In genomic region chr4:48943387-48943786, GRCh38 we compare ENCODE assay signal across 12 cellular contexts. TPM values are rescaled to one million over a fixed set of nuclear protein-coding genes. Genes with fewer than 3 reads are reported as not detected.
A peak's percentile ranks its signal among the peaks of the same experiment; 100 is the strongest.
DNase-seq lines count a peak whose midpoint lies in the region; ATAC-seq and TF ChIP-seq lines count a peak whose summit lies in the region.
"Had no signal": no experiment of that assay in that cellular context is flagged by ENCODE, and none has a peak within 500 bp of the region (broad histone marks: within the 10 kb centered on the region; RNA-seq: fewer than 3 reads in every experiment).

No MANE protein-coding gene starts in this region.

- ATAC-seq in foreskin keratinocyte (peak; percentile 26), natural killer cell (no peak), HG03442 (IDR thresholded peaks at IDR 0.05; ENCODE audit: unreplicated experiment) (no peak)
- ATAC-seq: stimulated activated memory B cell treated with anti-CD40 and anti-IgM and Interleukin-4, amounts not matched to agents 10 μg/mL and 1 μg/mL and 100 μg/mL, for 72 hours had no signal

- peaks cover 18 to 23% of the 10 kb centered on the region in 2 donors for H3K27me3 Mint-ChIP-seq in natural killer cell (ENCODE audit: low read depth in 2 of 2)

- intact Hi-C loops in PC-9 (cut with micrococcal nuclease; ENCODE audit: unreplicated experiment) (no loop called here), natural killer cell (cut with micrococcal nuclease) (no loop called here)

- TF ChIP-seq CTCF in C4-2B (conservative IDR thresholded peaks at IDR 0.05) (peak; percentile 31), GM20000 (IDR thresholded peaks at IDR 0.05; ENCODE audit: extremely low read depth, missing control alignments) (peak; percentile 10), PC-9 (conservative IDR thresholded peaks at IDR 0.05) (peak; percentile 56; the same call in 1 of the 2 replicates), foreskin keratinocyte (conservative IDR thresholded peaks at IDR 0.05) (peak; percentile 83), GM10266 (IDR thresholded peaks at IDR 0.05; ENCODE audit: control insufficient read depth, insufficient read depth, low read depth, missing control alignments) (no peak), natural killer cell (IDR thresholded peaks at IDR 0.05) (no peak)

- H3K27me3 ChIP-seq in PC-9 (ENCODE audit: insufficient read depth, low read depth): no peaks in the 10 kb centered on the region
- H3K27me3 ChIP-seq in foreskin keratinocyte: no peaks in the 10 kb centered on the region

- no peaks in the 10 kb centered on the region for H3K9me2 ChIP-seq in PC-9 (ENCODE audit: insufficient read depth)

- no peaks in the 10 kb centered on the region for H3K79me2 ChIP-seq in PC-9 (ENCODE audit: low read depth)

- H3K9me3 Mint-ChIP-seq in natural killer cell: no peaks in the 10 kb centered on the region
- H3K9me3 Mint-ChIP-seq: stimulated activated memory B cell treated with anti-CD40 and anti-IgM and Interleukin-4, amounts not matched to agents 10 μg/mL and 1 μg/mL and 100 μg/mL, for 72 hours had no signal

- no peak overlapping the region for H3K4me2 ChIP-seq in PC-9

- peaks cover 22% of the 10 kb centered on the region for H3K4me1 ChIP-seq in PC-9 (replicated peaks; ENCODE audit: insufficient read depth)
- H3K4me1 ChIP-seq in foreskin keratinocyte: peaks cover 40% of the 10 kb centered on the region

- no peaks in the 10 kb centered on the region for H3K36me3 Mint-ChIP-seq in natural killer cell
- H3K36me3 Mint-ChIP-seq: stimulated activated memory B cell treated with anti-CD40 and anti-IgM and Interleukin-4, amounts not matched to agents 10 μg/mL and 1 μg/mL and 100 μg/mL, for 72 hours had no signal

- H2AFZ ChIP-seq in PC-9: no peak overlapping the region

- peaks cover 22% of the 10 kb centered on the region; the same call in 1 of the 2 replicates for H3F3A ChIP-seq in PC-9 (ENCODE audit: insufficient read depth, low read depth)

- no peak overlapping the region for H3K4me3 Mint-ChIP-seq in natural killer cell
- H3K4me3 Mint-ChIP-seq: stimulated activated memory B cell treated with anti-CD40 and anti-IgM and Interleukin-4, amounts not matched to agents 10 μg/mL and 1 μg/mL and 100 μg/mL, for 72 hours had no signal

- DNase-seq in GM20000 (ENCODE audit: low spot score): no peak
- peak in 1 of 2 experiments; percentile 25 for DNase-seq in PC-9
- peak in 1 of 2 donors; percentile 59 for DNase-seq in foreskin keratinocyte
- DNase-seq in GM10266 (ENCODE audit: extremely low spot score): no peak
- no peak for DNase-seq in natural killer cell
- no peak for DNase-seq in Ammon's horn (ENCODE audit: low spot score)
- DNase-seq: NCI-H187 treated with DMSO at 0.1 percent for 48 hours had no signal

- no peaks in the 10 kb centered on the region for H3K4me1 Mint-ChIP-seq in natural killer cell
- H3K4me1 Mint-ChIP-seq: stimulated activated memory B cell treated with anti-CD40 and anti-IgM and Interleukin-4, amounts not matched to agents 10 μg/mL and 1 μg/mL and 100 μg/mL, for 72 hours had no signal

- no peaks in the 10 kb centered on the region for H4K20me1 ChIP-seq in PC-9 (ENCODE audit: insufficient read depth)

- BruUV-seq in PC-9 (replicated peaks; lab: Mats Ljungman, UMichigan): no TSS peak

- POLR2A ChIA-PET in PC-9 (lab: Charles Lee; ENCODE audit: unreplicated experiment): interaction anchor here (0.5 to 0.6 kb wide), 2 partner anchors 58 to 577 kb away, joined by 3 to 8 read pairs; no protein-coding TSS in a partner anchor

- CTCF ChIA-PET in PC-9 (lab: Charles Lee): interaction anchor here (2.3 kb wide), 1 partner anchor 19 kb away, joined by 13 read pairs; no protein-coding TSS in a partner anchor

- no peaks in the 10 kb centered on the region for H3K9me3 ChIP-seq in PC-9 (ENCODE audit: insufficient read depth, low read depth)

- H3K27ac ChIP-seq in C4-2B: no peak overlapping the region
- H3K27ac ChIP-seq in PC-9: no peak overlapping the region
- no peak overlapping the region for H3K27ac ChIP-seq in foreskin keratinocyte
- H3K27ac ChIP-seq: skin epidermis had no signal

- no peak overlapping the region for H3K4me3 ChIP-seq in PC-9
- H3K4me3 ChIP-seq: skin epidermis had no signal

- no peaks in the 10 kb centered on the region for H3K36me3 ChIP-seq in PC-9 (ENCODE audit: low read depth)

- H3K27ac Mint-ChIP-seq in natural killer cell: no peak overlapping the region
- H3K27ac Mint-ChIP-seq: stimulated activated memory B cell treated with anti-CD40 and anti-IgM and Interleukin-4, amounts not matched to agents 10 μg/mL and 1 μg/mL and 100 μg/mL, for 72 hours had no signal

RNA-seq across cellular contexts. Expression of gene OCIAD2, which starts 36.8 kb away (rescaled TPM):
- total RNA-seq in PC-9 (2021) (133 and 136 TPM in 2 replicates), foreskin keratinocyte (182 and 231 TPM in 2 replicates), natural killer cell (10 to 100 TPM; 25.8 to 34.3 (median 26.1) TPM)
- 346 and 453 TPM in 2 replicates for polyA plus RNA-seq in foreskin keratinocyte

RNA-seq across cellular contexts. Expression of gene CWH43, which starts 42.7 kb away (rescaled TPM):
- total RNA-seq in PC-9 (2021) (not detected in 2 replicates), foreskin keratinocyte (10.2 and 42.0 TPM in 2 replicates), natural killer cell (not detected)
- 5.9 and 24.2 TPM in 2 replicates for polyA plus RNA-seq in foreskin keratinocyte
- total RNA-seq: lung microvascular endothelial cell had no signal

Comparison
In these comparisons a context has a peak if more than half of its experiments do, and no peak if none do; other contexts are left out.
1. CTCF ChIP-seq: peak in C4-2B (single experiment), GM20000 (single experiment), PC-9 (single experiment) and foreskin keratinocyte (single experiment); none in GM10266 (single experiment) and natural killer cell (single experiment).
2. RNA of gene CWH43, which starts 42.7 kb away (total RNA-seq): 10.2 to 42.0 TPM in foreskin keratinocyte; not detected in PC-9 and not detected in natural killer cell; every median in the first group is over 10 times any median in the second.